1 cellular context compared by ENCODE assay signal in the genomic region with DNA sequence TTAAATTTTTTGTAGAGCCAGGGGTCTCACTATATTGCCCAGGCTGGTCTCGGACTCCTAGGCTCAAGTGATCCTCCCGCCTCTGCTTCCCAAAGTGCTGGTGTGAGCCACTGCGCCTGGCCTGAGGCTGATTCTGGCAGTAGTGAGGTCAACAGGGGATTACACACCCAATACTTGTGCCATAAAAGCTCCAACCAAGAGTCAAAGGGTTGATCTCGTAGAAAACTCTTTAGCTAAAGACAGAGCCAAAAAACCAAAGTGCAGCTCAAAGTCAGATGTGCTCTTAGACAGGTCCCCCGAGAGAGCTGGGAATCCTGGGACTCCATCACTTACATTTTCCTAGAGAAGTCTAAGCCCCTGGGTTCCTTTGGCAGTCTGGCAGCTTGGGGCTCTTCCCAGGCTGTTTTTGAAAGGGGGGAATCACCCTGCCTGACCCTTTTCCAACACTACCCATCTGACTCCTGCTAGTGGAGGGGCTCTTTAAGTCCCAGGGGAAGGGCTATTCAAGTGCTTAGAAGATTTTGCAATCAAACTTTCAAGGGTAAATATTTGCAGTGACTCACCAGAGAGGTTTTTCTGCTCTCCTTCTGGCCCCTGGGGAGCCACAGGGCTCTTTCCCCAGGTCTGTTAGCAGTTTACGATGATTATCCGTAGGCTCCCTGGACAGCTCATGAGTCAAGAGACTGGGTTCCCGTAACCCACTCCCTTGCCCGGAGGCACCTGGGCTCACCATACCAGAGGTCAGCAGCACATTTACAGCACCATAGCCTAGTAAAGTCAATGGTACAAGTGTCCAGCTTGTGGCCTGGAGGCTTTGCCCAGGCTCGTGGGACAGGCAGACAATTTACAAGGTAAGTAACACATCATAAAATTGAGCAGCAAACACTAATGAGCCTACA.
TF ChIP-seq lines count a peak whose summit lies in the region.

No MANE protein-coding gene starts in this region.

TF ChIP-seq in HepG2, 621 proteins besides CTCF, POLR2A, EP300 and RAD21 (continued from another document and continues in another):
- TF ChIP-seq ZNF709 (CRISPR knock-in tag; IDR thresholded peaks at IDR 0.05) (no peak), ZNF234 (CRISPR knock-in tag; conservative IDR thresholded peaks at IDR 0.05) (no peak), ZMAT3 (CRISPR knock-in tag; conservative IDR thresholded peaks at IDR 0.05) (peak; percentile 46), ZNF253 (CRISPR knock-in tag; IDR thresholded peaks at IDR 0.05; ENCODE audit: borderline replicate concordance) (no peak), HNF4A (CRISPR knock-in tag; IDR thresholded peaks at IDR 0.05) (peak; percentile 29; the same call in 1 of the 2 replicates), ETS1 (CRISPR knock-in tag; IDR thresholded peaks at IDR 0.05) (no peak), ATF2 (CRISPR knock-in tag; IDR thresholded peaks at IDR 0.05) (0 out of 2 replicates have a peak, but pooled peaks have one; percentile 54), DMAP1 (CRISPR knock-in tag; IDR thresholded peaks at IDR 0.05) (no peak; the same call in 1 of the 2 replicates), ZNF264 (CRISPR knock-in tag; IDR thresholded peaks at IDR 0.05) (peak; percentile 78; the same call in 1 of the 2 replicates), ZNF224 (CRISPR knock-in tag; IDR thresholded peaks at IDR 0.05) (0 out of 2 replicates have a peak, but pooled peaks have one; percentile 5), ZNF724P (CRISPR knock-in tag; IDR thresholded peaks at IDR 0.05; ENCODE audit: borderline replicate concordance) (0 out of 2 replicates have a peak, but pooled peaks have one; percentile 43), ZFYVE20 (CRISPR knock-in tag; IDR thresholded peaks at IDR 0.05; ENCODE audit: borderline replicate concordance, low read depth) (no peak), JUND (CRISPR knock-in tag; IDR thresholded peaks at IDR 0.05) (peak; percentile 94), MED8 (CRISPR knock-in tag; IDR thresholded peaks at IDR 0.05; ENCODE audit: insufficient replicate concordance) (no peak), CENPX (CRISPR knock-in tag; IDR thresholded peaks at IDR 0.05) (no peak), GZF1 (CRISPR knock-in tag; IDR thresholded peaks at IDR 0.05) (no peak; the same call in 1 of the 2 replicates), MAFG (CRISPR knock-in tag; IDR thresholded peaks at IDR 0.05) (no peak), ZNF564 (CRISPR knock-in tag; IDR thresholded peaks at IDR 0.05) (no peak), CBX1 (IDR thresholded peaks at IDR 0.05; ENCODE audit: low read depth) (peak; percentile 40), FOXC1 (CRISPR knock-in tag; IDR thresholded peaks at IDR 0.05; ENCODE audit: borderline replicate concordance) (peak; percentile 16; the same call in 1 of the 2 replicates), MAF1 (CRISPR knock-in tag; IDR thresholded peaks at IDR 0.05; ENCODE audit: borderline replicate concordance) (no peak), ZNF574 (CRISPR knock-in tag; IDR thresholded peaks at IDR 0.05) (no peak; the same call in none of the 2 replicates), ZFP82 (CRISPR knock-in tag; IDR thresholded peaks at IDR 0.05; ENCODE audit: borderline replicate concordance) (no peak), ZBTB37 (CRISPR knock-in tag; IDR thresholded peaks at IDR 0.05) (peak; percentile 27; the same call in 1 of the 2 replicates), ZFAT (CRISPR knock-in tag; conservative IDR thresholded peaks at IDR 0.05) (no peak), ZBED4 (CRISPR knock-in tag; IDR thresholded peaks at IDR 0.05; ENCODE audit: borderline replicate concordance) (peak; percentile 86), ZNF451 (CRISPR knock-in tag; IDR thresholded peaks at IDR 0.05) (peak; percentile 75; the same call in 1 of the 2 replicates), TAF15 (IDR thresholded peaks at IDR 0.05; ENCODE audit: low read depth, low read length, poor library complexity, severe bottlenecking) (no peak), TBX2 (CRISPR knock-in tag; IDR thresholded peaks at IDR 0.05; ENCODE audit: borderline replicate concordance) (peak; percentile 88), ZNF20 (CRISPR knock-in tag; IDR thresholded peaks at IDR 0.05) (no peak), MTA1 (CRISPR knock-in tag; IDR thresholded peaks at IDR 0.05; ENCODE audit: borderline replicate concordance) (no peak), ATF5 (CRISPR knock-in tag; IDR thresholded peaks at IDR 0.05; ENCODE audit: low read depth) (no peak), ZNF598 (CRISPR knock-in tag; IDR thresholded peaks at IDR 0.05; ENCODE audit: borderline replicate concordance) (no peak), ZNF292 (CRISPR knock-in tag; IDR thresholded peaks at IDR 0.05; ENCODE audit: borderline replicate concordance, low read depth) (peak; percentile 40; the same call in 1 of the 2 replicates), ZBTB34 (CRISPR knock-in tag; IDR thresholded peaks at IDR 0.05) (no peak; the same call in 1 of the 2 replicates), KLF11 (CRISPR knock-in tag; IDR thresholded peaks at IDR 0.05) (peak; percentile 61; the same call in 1 of the 2 replicates), ELF1 (CRISPR knock-in tag; IDR thresholded peaks at IDR 0.05) (no peak)
- TF ChIP-seq, protein P1, sequence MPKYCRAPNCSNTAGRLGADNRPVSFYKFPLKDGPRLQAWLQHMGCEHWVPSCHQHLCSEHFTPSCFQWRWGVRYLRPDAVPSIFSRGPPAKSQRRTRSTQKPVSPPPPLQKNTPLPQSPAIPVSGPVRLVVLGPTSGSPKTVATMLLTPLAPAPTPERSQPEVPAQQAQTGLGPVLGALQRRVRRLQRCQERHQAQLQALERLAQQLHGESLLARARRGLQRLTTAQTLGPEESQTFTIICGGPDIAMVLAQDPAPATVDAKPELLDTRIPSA (CRISPR knock-in tag; IDR thresholded peaks at IDR 0.05; ENCODE audit: borderline replicate concordance): no peak
- TF ChIP-seq, protein P2, sequence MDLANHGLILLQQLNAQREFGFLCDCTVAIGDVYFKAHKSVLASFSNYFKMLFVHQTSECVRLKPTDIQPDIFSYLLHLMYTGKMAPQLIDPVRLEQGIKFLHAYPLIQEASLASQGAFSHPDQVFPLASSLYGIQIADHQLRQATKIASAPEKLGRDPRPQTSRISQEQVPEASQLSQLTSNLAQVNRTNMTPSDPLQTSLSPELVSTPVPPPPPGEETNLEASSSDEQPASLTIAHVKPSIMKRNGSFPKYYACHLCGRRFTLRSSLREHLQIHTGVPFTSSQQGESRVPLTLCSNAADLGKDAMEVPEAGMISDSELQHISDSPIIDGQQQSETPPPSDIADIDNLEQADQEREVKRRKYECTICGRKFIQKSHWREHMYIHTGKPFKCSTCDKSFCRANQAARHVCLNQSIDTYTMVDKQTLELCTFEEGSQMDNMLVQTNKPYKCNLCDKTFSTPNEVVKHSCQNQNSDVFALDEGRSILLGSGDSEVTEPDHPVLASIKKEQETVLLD (CRISPR knock-in tag; IDR thresholded peaks at IDR 0.05; ENCODE audit: low read depth): no peak
- TF ChIP-seq, protein P3, sequence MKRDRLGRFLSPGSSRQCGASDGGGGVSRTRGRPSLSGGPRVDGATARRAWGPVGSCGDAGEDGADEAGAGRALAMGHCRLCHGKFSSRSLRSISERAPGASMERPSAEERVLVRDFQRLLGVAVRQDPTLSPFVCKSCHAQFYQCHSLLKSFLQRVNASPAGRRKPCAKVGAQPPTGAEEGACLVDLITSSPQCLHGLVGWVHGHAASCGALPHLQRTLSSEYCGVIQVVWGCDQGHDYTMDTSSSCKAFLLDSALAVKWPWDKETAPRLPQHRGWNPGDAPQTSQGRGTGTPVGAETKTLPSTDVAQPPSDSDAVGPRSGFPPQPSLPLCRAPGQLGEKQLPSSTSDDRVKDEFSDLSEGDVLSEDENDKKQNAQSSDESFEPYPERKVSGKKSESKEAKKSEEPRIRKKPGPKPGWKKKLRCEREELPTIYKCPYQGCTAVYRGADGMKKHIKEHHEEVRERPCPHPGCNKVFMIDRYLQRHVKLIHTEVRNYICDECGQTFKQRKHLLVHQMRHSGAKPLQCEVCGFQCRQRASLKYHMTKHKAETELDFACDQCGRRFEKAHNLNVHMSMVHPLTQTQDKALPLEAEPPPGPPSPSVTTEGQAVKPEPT (CRISPR knock-in tag; IDR thresholded peaks at IDR 0.05; ENCODE audit: low read depth): no peak
